23 cellular contexts compared by ENCODE assay signal in genomic region chr10:77120012-77120411, GRCh38.
"Had no signal": no experiment of that assay in that cellular context is flagged by ENCODE, and none has a peak within 500 bp of the region (broad histone marks: within the 10 kb centered on the region; RNA-seq: fewer than 3 reads in every experiment).

No MANE protein-coding gene starts in this region.

- H3K27ac ChIP-seq: breast epithelium, Peyer's patch, RWPE1, SJCRH30 had no signal

- H3K36me3 ChIP-seq: breast epithelium, Peyer's patch, SJCRH30 had no signal

- ATAC-seq: activated CD8-positive, alpha-beta memory T cell treated with anti-CD3 and anti-CD28 coated beads, Interleukin-2, amount 10 ng/mL, durations not matched to agents 7 days and 5 days; WTC11 had no signal

- H3K4me1 ChIP-seq: breast epithelium, Peyer's patch, SJCRH30 had no signal

- H3K27me3 ChIP-seq: breast epithelium, Peyer's patch, SJCRH30 had no signal

- H3K4me3 ChIP-seq: breast epithelium, Peyer's patch, SJCRH30 had no signal

- DNase-seq: activated CD4-positive, alpha-beta T cell treated with anti-CD3 and anti-CD28 coated beads for 1 hour; activated CD4-positive, alpha-beta T cell treated with anti-CD3 and anti-CD28 coated beads, Interleukin-2, amount 10 ng/mL, durations not matched to agents 24 days and 14 days; activated CD4-positive, alpha-beta T cell treated with anti-CD3 and anti-CD28 coated beads, Interleukin-2, amount 50 U/mL, for 48 hours; activated CD8-positive, alpha-beta memory T cell treated with anti-CD3 and anti-CD28 coated beads, Interleukin-2, amount 10 ng/mL, durations not matched to agents 7 days and 5 days; activated effector memory CD4-positive, alpha-beta T cell treated with Interleukin-2 at 50 U/mL for 16 hours; activated naive CD4-positive, alpha-beta T cell; activated T-cell treated with anti-CD3 and anti-CD28 coated beads, Interleukin-2, amount 50 U/mL, for 24 hours; aorta; caudate nucleus; MM.1S; NCI-H146; NCI-H187 treated with DMSO at 0.1 percent for 48 hours; NCI-H2081 treated with DMSO at 0.1 percent for 48 hours; NCI-H446; NCI-H524; NCI-H748 treated with DMSO at 0.1 percent for 48 hours; OCI-M1; Peyer's patch; Right ventricle myocardium superior; SJCRH30 had no signal

- H3K9me3 ChIP-seq: breast epithelium, Peyer's patch, SJCRH30 had no signal
